Comparison of ENCODE assay signal across 18 cellular contexts in the genomic region with DNA sequence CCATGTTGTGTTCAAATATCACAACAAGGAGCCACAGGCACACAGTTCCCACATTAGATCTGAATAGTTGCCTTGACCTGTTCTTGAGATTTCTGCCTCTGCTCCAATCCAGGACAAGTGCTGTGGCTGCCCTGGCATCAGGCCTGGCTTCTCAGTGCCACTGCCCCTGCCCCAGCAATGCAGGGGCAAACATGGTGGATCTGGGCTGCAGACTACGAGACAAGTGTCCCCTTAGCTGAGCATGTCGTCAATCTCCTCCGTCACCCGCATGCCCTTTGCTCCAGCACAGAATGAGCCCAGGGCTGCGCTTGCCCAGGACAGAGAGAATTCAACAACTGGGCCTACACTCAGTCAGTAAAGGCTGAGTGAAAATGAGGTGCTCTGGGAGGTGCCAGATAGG.
DNase-seq lines count a peak whose midpoint lies in the region; ATAC-seq, FAIRE-seq and TF ChIP-seq lines count a peak whose summit lies in the region.
"Had no signal": no experiment of that assay in that cellular context is flagged by ENCODE, and none has a peak within 500 bp of the region (broad histone marks: within the 10 kb centered on the region; RNA-seq: fewer than 3 reads in every experiment).

No MANE protein-coding gene starts in this region.

- H3K4me1 ChIP-seq in Peyer's patch (no peaks in the 10 kb centered on the region), kidney (ENCODE audit: control insufficient read depth in 1 of 2, insufficient read depth in 1 of 2, low read depth in 1 of 2, low read length in 2 of 2) (no peaks in the 10 kb centered on the region), upper lobe of right lung (no peaks in the 10 kb centered on the region)
- H3K4me1 ChIP-seq: Caco-2 had no signal

- no peaks in the 10 kb centered on the region for H3K27me3 ChIP-seq in Peyer's patch
- no peaks in the 10 kb centered on the region for H3K27me3 ChIP-seq in upper lobe of right lung
- H3K27me3 ChIP-seq: BLaER1 had no signal

- TF ChIP-seq POLR2A in Peyer's patch (IDR thresholded peaks at IDR 0.05) = no peak

- TF ChIP-seq CTCF in Peyer's patch (IDR thresholded peaks at IDR 0.05) = no peak
- TF ChIP-seq CTCF in kidney (IDR thresholded peaks at IDR 0.05; ENCODE audit: borderline replicate concordance, extremely low read depth, insufficient read depth) = no peak
- no peak for TF ChIP-seq CTCF in upper lobe of right lung (IDR thresholded peaks at IDR 0.05)

- no peak for FAIRE-seq in kidney (lab: Jason Lieb, UNC)
- FAIRE-seq: A549, GM12892, GM19239 had no signal

- in situ Hi-C loops in ACHN (cut with HindIII; ENCODE audit: low pct_ligation_motif_present, low pct_unique_long_range_greater_than_20kb, low sequenced_read_pairs) = no loop called here

- no peaks in the 10 kb centered on the region for H3K9me3 ChIP-seq in Peyer's patch
- no peaks in the 10 kb centered on the region for H3K9me3 ChIP-seq in kidney (ENCODE audit: control insufficient read depth in 1 of 2, low read length in 2 of 2)
- H3K9me3 ChIP-seq in upper lobe of right lung = no peaks in the 10 kb centered on the region
- H3K9me3 ChIP-seq: A549, BLaER1, Caco-2 had no signal

- intact Hi-C loops in kidney (cut with DNase I) = no loop called here
- intact Hi-C loops in posterior vena cava (cut with DNase I) = no loop called here
- intact Hi-C loops in upper lobe of right lung (cut with DNase I) = no loop called here

- no peak overlapping the region for H3K9ac ChIP-seq in kidney (ENCODE audit: low read length in 2 of 2)
- H3K9ac ChIP-seq: BLaER1 had no signal

- H3K36me3 ChIP-seq in Peyer's patch (no peaks in the 10 kb centered on the region), kidney (ENCODE audit: control insufficient read depth in 1 of 2, insufficient read depth in 2 of 2, low read length in 2 of 2) (no peaks in the 10 kb centered on the region), upper lobe of right lung (no peaks in the 10 kb centered on the region)
- H3K36me3 ChIP-seq: BLaER1 had no signal

- peak in 2 of 3 donors; percentile 15 to 16 for DNase-seq in Peyer's patch
- DNase-seq in kidney = peak; percentile 45
- peak; percentile 71 for DNase-seq in posterior vena cava (ENCODE audit: low spot score)
- DNase-seq in upper lobe of right lung = peak; percentile 44
- no peak for DNase-seq in ACHN
- DNase-seq in retina = no peak
- DNase-seq: AML-193; CD8-positive, alpha-beta memory T cell; DND-41; GDM1; GOT3; H9 had no signal

- H3K27ac ChIP-seq in Peyer's patch (no peak overlapping the region), kidney (ENCODE audit: low read depth in 2 of 2, low read length in 2 of 2) (no peak overlapping the region), upper lobe of right lung (no peak overlapping the region)
- H3K27ac ChIP-seq: BLaER1 had no signal

- H3K4me3 ChIP-seq in Peyer's patch = no peak overlapping the region
- no peak overlapping the region for H3K4me3 ChIP-seq in kidney (ENCODE audit: low read length in 2 of 2)
- H3K4me3 ChIP-seq in upper lobe of right lung = no peak overlapping the region
- H3K4me3 ChIP-seq: A549, BLaER1 had no signal

- no peak for ATAC-seq in upper lobe of right lung
- ATAC-seq in HG02588 (IDR thresholded peaks at IDR 0.05; ENCODE audit: unreplicated experiment) = no peak
- ATAC-seq: A549 had no signal

Comparison
In these comparisons a context has a peak if more than half of its experiments do, and no peak if none do; other contexts are left out.
1. DNase-seq: peak in Peyer's patch (2 of 3), kidney (single experiment), posterior vena cava (single experiment) and upper lobe of right lung (single experiment); none in ACHN (single experiment) and retina (single experiment).